In the genomic region with DNA sequence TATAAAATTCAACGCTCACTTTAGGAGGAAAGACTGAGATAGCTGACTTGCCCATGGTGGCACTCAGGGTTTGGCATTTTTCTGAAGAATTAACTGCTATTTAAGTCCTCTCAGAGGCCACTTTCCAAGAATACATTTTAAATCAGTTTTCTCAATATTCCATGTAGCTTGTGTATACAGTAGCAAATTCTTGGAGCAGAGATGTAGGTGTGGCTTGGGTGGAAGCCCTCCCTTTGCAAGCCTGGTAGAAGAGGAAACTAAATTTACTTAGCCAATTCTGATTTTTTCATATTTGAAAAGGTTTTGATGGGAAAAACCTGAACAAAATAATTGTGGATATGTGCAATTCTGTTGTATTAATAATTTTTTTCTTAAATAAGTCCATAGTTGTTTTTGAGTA, we compare ENCODE assay signal across 18 cellular contexts. TPM values are rescaled to one million over a fixed set of nuclear protein-coding genes. Genes with fewer than 3 reads are reported as not detected.
A peak's percentile ranks its signal among the peaks of the same experiment; 100 is the strongest.
DNase-seq lines count a peak whose midpoint lies in the region; ATAC-seq, FAIRE-seq and TF ChIP-seq lines count a peak whose summit lies in the region.
"Had no signal": no experiment of that assay in that cellular context is flagged by ENCODE, and none has a peak within 500 bp of the region (broad histone marks: within the 10 kb centered on the region; RNA-seq: fewer than 3 reads in every experiment).

No MANE protein-coding gene starts in this region.

- peaks cover 25% of the 10 kb centered on the region for H3K4me1 ChIP-seq in astrocyte (ENCODE audit: insufficient read depth, low read length)
- peaks cover 12% of the 10 kb centered on the region for H3K4me1 ChIP-seq in hepatocyte (ENCODE audit: insufficient read depth)
- H3K4me1 ChIP-seq in stomach smooth muscle (ENCODE audit: control insufficient read depth, insufficient read depth, low read length), result peaks cover 15% of the 10 kb centered on the region
- H3K4me1 ChIP-seq: parathyroid adenoma had no signal

- H4K20me1 ChIP-seq in astrocyte (ENCODE audit: insufficient read depth, low read length), result no peaks in the 10 kb centered on the region
- H4K20me1 ChIP-seq in hepatocyte (ENCODE audit: insufficient read depth, poor library complexity, severe bottlenecking), result no peaks in the 10 kb centered on the region

- peak overlapping the region; percentile 61 for H3K4me2 ChIP-seq in astrocyte (ENCODE audit: low read length)
- peak overlapping the region; percentile 37 for H3K4me2 ChIP-seq in hepatocyte

- peak overlapping the region; percentile 35 for H3K4me3 Mint-ChIP-seq in astrocyte (ENCODE audit: unreplicated experiment)
- H3K4me3 Mint-ChIP-seq: activated CD8-positive, alpha-beta memory T cell treated with anti-CD3 and anti-CD28 coated beads, Interleukin-2, amount 10 ng/mL, durations not matched to agents 7 days and 5 days; stimulated activated naive B cell treated with anti-CD40 and anti-IgM and Interleukin-4, amounts not matched to agents 10 μg/mL and 1 μg/mL and 100 μg/mL, for 72 hours had no signal

- H3K27me3 Mint-ChIP-seq in astrocyte (ENCODE audit: low read depth, unreplicated experiment), result no peaks in the 10 kb centered on the region
- H3K27me3 Mint-ChIP-seq: stimulated activated naive B cell treated with anti-CD40 and anti-IgM and Interleukin-4, amounts not matched to agents 10 μg/mL and 1 μg/mL and 100 μg/mL, for 72 hours had no signal

- WGBS in hepatocyte (ENCODE audit: low lambda C conversion rate, missing lambda C conversion rate), result 92% methylated on average over 1 of the region's 1 CpG

- TF ChIP-seq CTCF in astrocyte (IDR thresholded peaks at IDR 0.05; ENCODE audit: insufficient read depth, low read depth, low read length) (no peak), hepatocyte (IDR thresholded peaks at IDR 0.05; ENCODE audit: poor library complexity) (no peak)

- H3K9me3 ChIP-seq in astrocyte (ENCODE audit: insufficient read depth, low read depth, low read length) (no peaks in the 10 kb centered on the region), hepatocyte (ENCODE audit: low read depth) (no peaks in the 10 kb centered on the region), stomach smooth muscle (ENCODE audit: control insufficient read depth in 2 of 2, low read length in 2 of 2) (no peaks in the 10 kb centered on the region)
- H3K9me3 ChIP-seq: HAP-1 had no signal

- H3K79me2 ChIP-seq in astrocyte (ENCODE audit: insufficient read depth, low read length) (no peaks in the 10 kb centered on the region), hepatocyte (no peaks in the 10 kb centered on the region)
- H3K79me2 ChIP-seq: parathyroid adenoma had no signal

- H3K9me3 Mint-ChIP-seq in astrocyte (ENCODE audit: unreplicated experiment), result no peaks in the 10 kb centered on the region
- H3K9me3 Mint-ChIP-seq: stimulated activated naive B cell treated with anti-CD40 and anti-IgM and Interleukin-4, amounts not matched to agents 10 μg/mL and 1 μg/mL and 100 μg/mL, for 72 hours had no signal

- H3K4me3 ChIP-seq in astrocyte (ENCODE audit: insufficient read depth, low read depth, low read length), result no peak overlapping the region
- no peak overlapping the region for H3K4me3 ChIP-seq in hepatocyte
- H3K4me3 ChIP-seq in stomach smooth muscle (ENCODE audit: low read length in 2 of 2), result no peak overlapping the region
- H3K4me3 ChIP-seq: GM12878, HAP-1, skin epidermis had no signal

- H3K9ac ChIP-seq in astrocyte (ENCODE audit: low read length) (peak overlapping the region; percentile 57), stomach smooth muscle (ENCODE audit: low read length in 2 of 2) (no peak overlapping the region)
- H3K9ac ChIP-seq: parathyroid adenoma had no signal

- H2AFZ ChIP-seq in astrocyte (ENCODE audit: low read depth, low read length), result no peak overlapping the region
- H2AFZ ChIP-seq in hepatocyte, result peak overlapping the region; percentile 0
- H2AFZ ChIP-seq: parathyroid adenoma had no signal

- H3K27ac Mint-ChIP-seq in astrocyte (ENCODE audit: unreplicated experiment), result peak overlapping the region; percentile 99
- H3K27ac Mint-ChIP-seq: activated CD8-positive, alpha-beta memory T cell treated with anti-CD3 and anti-CD28 coated beads, Interleukin-2, amount 10 ng/mL, durations not matched to agents 7 days and 5 days; stimulated activated naive B cell treated with anti-CD40 and anti-IgM and Interleukin-4, amounts not matched to agents 10 μg/mL and 1 μg/mL and 100 μg/mL, for 72 hours had no signal

- no peaks in the 10 kb centered on the region for H3K36me3 ChIP-seq in astrocyte (ENCODE audit: insufficient read depth, low read length)
- H3K36me3 ChIP-seq in hepatocyte (replicated peaks; ENCODE audit: insufficient read depth, low read depth), result no peaks in the 10 kb centered on the region
- no peaks in the 10 kb centered on the region for H3K36me3 ChIP-seq in stomach smooth muscle (ENCODE audit: control insufficient read depth in 2 of 2, insufficient read depth in 2 of 2, low read length in 2 of 2)
- H3K36me3 ChIP-seq: HAP-1 had no signal

- H3K4me1 Mint-ChIP-seq in astrocyte (ENCODE audit: low read depth, unreplicated experiment), result peaks cover 36% of the 10 kb centered on the region

- ATAC-seq in HG02870 (IDR thresholded peaks at IDR 0.05; ENCODE audit: unreplicated experiment), result no peak
- ATAC-seq in HG03139 (IDR thresholded peaks at IDR 0.05; ENCODE audit: unreplicated experiment), result no peak
- ATAC-seq: activated CD8-positive, alpha-beta memory T cell treated with anti-CD3 and anti-CD28 coated beads, Interleukin-2, amount 10 ng/mL, durations not matched to agents 7 days and 5 days had no signal

- peaks cover 1% of the 10 kb centered on the region for H3K36me3 Mint-ChIP-seq in astrocyte (ENCODE audit: low read depth, unreplicated experiment)
- H3K36me3 Mint-ChIP-seq: activated CD8-positive, alpha-beta memory T cell treated with anti-CD3 and anti-CD28 coated beads, Interleukin-2, amount 10 ng/mL, durations not matched to agents 7 days and 5 days; stimulated activated naive B cell treated with anti-CD40 and anti-IgM and Interleukin-4, amounts not matched to agents 10 μg/mL and 1 μg/mL and 100 μg/mL, for 72 hours had no signal

- DNase-seq in H4 (ENCODE audit: low spot score) (peak; percentile 29), astrocyte (ENCODE audit: low read depth) (no peak), hepatocyte (ENCODE audit: low spot score) (no peak), T-helper 2 cell (no peak), NAMALWA (ENCODE audit: low spot score) (no peak)
- DNase-seq: activated CD4-positive, alpha-beta T cell treated with anti-CD3 and anti-CD28 coated beads for 1 hour; activated CD8-positive, alpha-beta memory T cell treated with anti-CD3 and anti-CD28 coated beads, Interleukin-2, amount 10 ng/mL, durations not matched to agents 7 days and 5 days; activated gamma-delta T cell; COR-L47; NCI-H1930; stimulated activated naive B cell treated with anti-CD40 and anti-IgM and Interleukin-4, amounts not matched to agents 10 μg/mL and 1 μg/mL and 100 μg/mL, for 72 hours had no signal

- peak; percentile 29 for FAIRE-seq in astrocyte (lab: Jason Lieb, UNC)
- FAIRE-seq: GM12878 had no signal

- no peaks in the 10 kb centered on the region for H3K9me2 ChIP-seq in hepatocyte (replicated peaks; ENCODE audit: insufficient read depth)

- no peaks in the 10 kb centered on the region for H3K27me3 ChIP-seq in astrocyte (ENCODE audit: insufficient read depth, low read length)
- H3K27me3 ChIP-seq in hepatocyte, result no peaks in the 10 kb centered on the region
- H3K27me3 ChIP-seq in stomach smooth muscle (ENCODE audit: control insufficient read depth in 1 of 2, insufficient read depth in 2 of 2, low read length in 2 of 2), result no peaks in the 10 kb centered on the region

- peak overlapping the region; percentile 92 for H3K27ac ChIP-seq in astrocyte (ENCODE audit: low read depth, low read length)
- H3K27ac ChIP-seq in hepatocyte, result peak overlapping the region; percentile 74
- H3K27ac ChIP-seq in stomach smooth muscle (ENCODE audit: low read length), result peak overlapping the region; percentile 19
- H3K27ac ChIP-seq: parathyroid adenoma had no signal

RNA-seq across cellular contexts. Expression of a gene that starts 14.0 kb away (rescaled TPM):
- 43.5 and 67.4 TPM in 2 replicates for total RNA-seq in H4 (2014; rRNA removed; shearing (Covaris generic))
- 661 and 779 TPM in 2 replicates for total RNA-seq in astrocyte
- total RNA-seq in hepatocyte, result 109 and 135 TPM in 2 replicates
- polyA plus RNA-seq in hepatocyte, result 32.4 and 32.7 TPM in 2 replicates

Comparison
In these comparisons a context has a peak if more than half of its experiments do, and no peak if none do; other contexts are left out.
1. H3K27ac ChIP-seq: peak in every context shown above with its lines; median percentile 92 in astrocyte; 74 in hepatocyte; 19 in stomach smooth muscle.